ENCODE assay signal across 24 cellular contexts in genomic region chr2:215356334-215356947, GRCh38.
"Had no signal": no experiment of that assay in that cellular context is flagged by ENCODE, and none has a peak within 500 bp of the region (broad histone marks: within the 10 kb centered on the region; RNA-seq: fewer than 3 reads in every experiment).

No MANE protein-coding gene starts in this region.

- H3K4me3 ChIP-seq: left ventricle myocardium inferior, lung, psoas muscle, uterus had no signal

- H3K27me3 ChIP-seq: uterus had no signal

- FAIRE-seq: islet of Langerhans had no signal

- ATAC-seq: effector memory CD8-positive, alpha-beta T cell; naive thymus-derived CD4-positive, alpha-beta T cell; psoas muscle; stimulated activated effector memory CD8-positive, alpha-beta T cell treated with anti-CD3 and anti-CD28 coated beads, Interleukin-12 subunit alpha, Interleukin-12 subunit beta, amount 100 ng/mL, for 72 hours; stimulated activated naive CD8-positive, alpha-beta T cell treated with anti-CD3 and anti-CD28 coated beads, Interleukin-15, amount 100 ng/mL, for 72 hours had no signal

- H3K79me2 ChIP-seq: parathyroid adenoma had no signal

- DNase-seq: activated CD4-positive, alpha-beta T cell treated with anti-CD3 and anti-CD28 coated beads for 4 hours; activated CD4-positive, alpha-beta T cell treated with anti-CD3 and anti-CD28 coated beads, Interleukin-2, amount 50 U/mL, for 4 hours; activated effector memory CD4-positive, alpha-beta T cell treated with anti-CD3 and anti-CD28 coated beads, Interleukin-2, amount 50 U/mL, for 16 hours; activated naive CD4-positive, alpha-beta T cell treated with anti-CD3 and anti-CD28 coated beads, Interleukin-2, amount 10 ng/mL, durations not matched to agents 7 days and 5 days; amniotic stem cell; cerebellar nuclear complex; cortex of kidney; effector memory CD8-positive, alpha-beta T cell; foreskin melanocyte; left ventricle myocardium inferior; midbrain; naive thymus-derived CD4-positive, alpha-beta T cell; psoas muscle; right cardiac atrium; stimulated activated CD4-positive, alpha-beta T cell treated with anti-CD3 and anti-CD28 coated beads, Interleukin-12 subunit alpha, Interleukin-12 subunit beta, amount 100 ng/mL, for 4 hours; stimulated activated CD4-positive, alpha-beta T cell treated with anti-CD3 and anti-CD28 coated beads, Interleukin-4, amount 100 ng/mL, for 24 hours; stimulated activated naive CD8-positive, alpha-beta T cell treated with anti-CD3 and anti-CD28 coated beads, Interleukin-15, amount 100 ng/mL, for 72 hours; substantia nigra; uterus had no signal

- H3K27ac ChIP-seq: left ventricle myocardium inferior, parathyroid adenoma, psoas muscle, uterus, VCaP had no signal

- H3K4me1 ChIP-seq: left ventricle myocardium inferior, parathyroid adenoma, psoas muscle, uterus had no signal

- H3K36me3 ChIP-seq: uterus had no signal

- H2AFZ ChIP-seq: parathyroid adenoma had no signal
